ENCODE assay signal across 8 cellular contexts in genomic region chr9:120714088-120714845, GRCh38. TPM values are rescaled to one million over a fixed set of nuclear protein-coding genes. Genes with fewer than 3 reads are reported as not detected.
DNase-seq lines count a peak whose midpoint lies in the region; ATAC-seq and TF ChIP-seq lines count a peak whose summit lies in the region.

Gene MEGF9 (minus strand): TSS chr9:120714470. CDS start chr9:120714358, 112 bp downstream.

- H3K9ac ChIP-seq in mammary epithelial cell (ENCODE audit: insufficient read depth, low read length) (peak within 1 kb of the TSS; percentile 62), iPS-20b (ENCODE audit: low read depth, low read length) (peak within 1 kb of the TSS; percentile 87)

- 6% methylated on average over 10 of the region's 102 CpGs for WGBS in mammary epithelial cell (ENCODE audit: low coverage, missing lambda C conversion rate)

- peaks cover 27% of the 10 kb centered on the region for H3K4me1 ChIP-seq in mammary epithelial cell (ENCODE audit: insufficient read depth, low read length)
- H3K4me1 ChIP-seq in iPS-20b (ENCODE audit: insufficient read depth, low read length), result 0 out of 2 replicates have a peak, but pooled peaks cover 4% of the 10 kb centered on the region

- H3K4me3 ChIP-seq in AG04449 (ENCODE audit: low read depth, low read length) (peak within 1 kb of the TSS; percentile 72), mammary epithelial cell (replicated peaks in 1 of 3; ENCODE audit: insufficient read depth in 1 of 3, low read depth in 2 of 3, low read length in 3 of 3) (peak within 1 kb of the TSS; percentile 85 to 90 (median 89)), iPS-20b (ENCODE audit: low read length) (peak within 1 kb of the TSS; percentile 82), skin epidermis (peak within 1 kb of the TSS; percentile 73 to 94 (median 91))

- peaks cover 42% of the 10 kb centered on the region for H3K79me2 ChIP-seq in mammary epithelial cell (ENCODE audit: insufficient read depth, low read length)

- H2AFZ ChIP-seq in mammary epithelial cell (ENCODE audit: low read depth, low read length), result peak within 1 kb of the TSS; percentile 99

- intact Hi-C loops in mammary epithelial cell (cut with micrococcal nuclease), result loop anchor here (1.0 to 5.0 kb wide), 4 partner anchors 57 to 163 kb away; partner anchors contain the start of genes PHF19 and PSMD5

- dilution Hi-C loops in mammary epithelial cell (cut with HindIII; ENCODE audit: low sequenced_read_pairs), result no loop called here

- H3K9me3 ChIP-seq in mammary epithelial cell (replicated peaks; ENCODE audit: insufficient read depth, low read length) (no peaks in the 10 kb centered on the region), iPS-20b (ENCODE audit: insufficient read depth, low read depth, low read length) (no peaks in the 10 kb centered on the region)

- peak; percentile 92 for ATAC-seq in GM18873 (IDR thresholded peaks at IDR 0.05; ENCODE audit: low FRiP score, unreplicated experiment)
- ATAC-seq in HG03135 (IDR thresholded peaks at IDR 0.05; ENCODE audit: unreplicated experiment), result peak; percentile 96

- DNase-seq in AG04449 (ENCODE audit: low read depth, low spot score) (peak; percentile 86), NCI-H2196 (lab: John Stamatoyannopoulos, UW; ENCODE audit: unreplicated experiment) (peak; percentile 97), mammary epithelial cell (peak; percentile 97)

- H3K4me2 ChIP-seq in mammary epithelial cell (ENCODE audit: insufficient read depth, low read depth, low read length), result peak within 1 kb of the TSS; percentile 94

- H3K27me3 ChIP-seq in mammary epithelial cell (ENCODE audit: insufficient read depth, low read length) (no peaks in the 10 kb centered on the region), iPS-20b (ENCODE audit: insufficient read depth, low read length) (peaks cover 31% of the 10 kb centered on the region)

- no peaks in the 10 kb centered on the region for H4K20me1 ChIP-seq in mammary epithelial cell (ENCODE audit: insufficient read depth, low read length)

- CTCF ChIA-PET in AG04449 (lab: Yijun Ruan, JAX), result interaction anchor here (0.8 to 1.5 kb wide), 5 partner anchors 9 to 346 kb away, joined by 3 to 5 read pairs (median 4); no protein-coding TSS in a partner anchor
- CTCF ChIA-PET in mammary epithelial cell (lab: Charles Lee; ENCODE audit: low non-redundant PET), result no interaction called here

- in situ Hi-C loops in mammary epithelial cell (cut with MboI; ENCODE audit: low sequenced_read_pairs in 2 of 2), result loop anchor here in 1 of 2 donors (10.0 kb wide), 1 partner anchor 89 kb away; no protein-coding TSS in a partner anchor

- peak within 1 kb of the TSS; percentile 87 for H3K27ac ChIP-seq in VCaP
- H3K27ac ChIP-seq in mammary epithelial cell (ENCODE audit: insufficient read depth, low read depth, low read length), result peak within 1 kb of the TSS; percentile 57
- no peak within 1 kb of the TSS for H3K27ac ChIP-seq in iPS-20b (ENCODE audit: low read length)
- peak within 1 kb of the TSS; percentile 73 to 97 (median 87) for H3K27ac ChIP-seq in skin epidermis

- TF ChIP-seq CTCF in AG04449 (IDR thresholded peaks at IDR 0.05; ENCODE audit: insufficient read depth, low read length, missing control alignments) (no peak), VCaP (conservative IDR thresholded peaks at IDR 0.05) (no peak), mammary epithelial cell (conservative IDR thresholded peaks at IDR 0.05 in 1 of 2, IDR thresholded peaks at IDR 0.05 in 1 of 2; ENCODE audit: extremely low read depth in 1 of 2, insufficient read depth in 1 of 2, low read depth in 1 of 2, low read length in 2 of 2) (no peak)

- no peaks in the 10 kb centered on the region for H3K36me3 ChIP-seq in mammary epithelial cell (ENCODE audit: insufficient read depth, low read length)
- no peaks in the 10 kb centered on the region for H3K36me3 ChIP-seq in iPS-20b (ENCODE audit: insufficient read depth, low read depth, low read length)

- POLR2A ChIA-PET in AG04449 (lab: Yijun Ruan, JAX), result interaction anchor here (0.6 to 1.4 kb wide), 3 partner anchors 10 to 19 kb away, joined by 3 to 7 read pairs (median 3); no protein-coding TSS in a partner anchor

- BruUV-seq in mammary epithelial cell (replicated peaks; lab: Mats Ljungman, UMichigan), result TSS peak; percentile 19

RNA-seq across cellular contexts. Expression of gene MEGF9, which starts in this region (rescaled TPM):
- 10 to 100 TPM; 10.9 to 31.5 TPM for total RNA-seq in mammary epithelial cell
- 4.8 TPM for polyA plus RNA-seq in mammary epithelial cell
- 9.0 TPM for polyA minus RNA-seq in mammary epithelial cell
